In genomic region chr14:77142289-77142814, GRCh38 we compare ENCODE assay signal across 1 cellular context.
TF ChIP-seq lines count a peak whose summit lies in the region.

No MANE protein-coding gene starts in this region.

TF ChIP-seq in A549, 52 proteins besides CTCF, POLR2A, EP300 and RAD21 (continued from another document):
- no peak for TF ChIP-seq E2F6 (IDR thresholded peaks at IDR 0.05; ENCODE audit: borderline replicate concordance, low read depth)
- TF ChIP-seq TFCP2L1 (CRISPR knock-in tag; IDR thresholded peaks at IDR 0.05) = no peak
